29 cellular contexts compared by ENCODE assay signal in the genomic region with DNA sequence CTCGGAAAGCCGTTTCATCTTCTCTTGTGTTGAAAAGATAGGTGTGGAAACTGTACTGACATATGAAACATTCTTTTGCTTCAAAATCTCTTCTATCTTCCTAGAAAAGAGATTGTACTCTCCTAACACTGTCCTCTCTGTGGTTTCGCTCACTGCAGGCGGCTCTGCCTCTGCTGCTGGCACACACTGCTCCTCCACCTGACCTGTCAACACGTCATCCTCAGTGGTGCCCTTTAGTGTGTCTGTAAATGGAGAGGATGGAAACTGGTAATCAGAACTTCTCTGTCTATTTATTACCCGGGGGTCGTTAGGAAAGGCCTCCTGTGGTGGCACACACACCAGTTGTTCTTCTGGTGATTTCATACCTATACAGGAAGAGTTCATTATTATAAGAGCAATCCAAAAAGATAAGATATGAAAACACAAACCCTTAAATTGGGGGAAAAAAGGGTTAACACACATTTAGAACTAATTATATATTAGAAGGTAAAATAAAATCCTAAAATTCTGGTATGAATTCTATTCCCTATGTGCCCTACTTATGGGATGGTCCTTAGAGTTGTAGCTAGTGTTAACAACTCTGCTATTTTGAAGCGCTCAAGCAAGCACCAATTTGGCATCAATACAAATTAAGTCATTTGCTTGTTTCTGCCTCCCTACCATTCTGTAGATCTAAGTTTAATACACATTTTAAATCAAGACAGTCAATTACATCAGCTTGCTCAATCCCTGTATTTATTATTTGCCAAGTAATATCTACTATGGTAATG. TPM values are rescaled to one million over a fixed set of nuclear protein-coding genes. Genes with fewer than 3 reads are reported as not detected.
DNase-seq lines count a peak whose midpoint lies in the region; ATAC-seq, FAIRE-seq and TF ChIP-seq lines count a peak whose summit lies in the region.
"Had no signal": no experiment of that assay in that cellular context is flagged by ENCODE, and none has a peak within 500 bp of the region (broad histone marks: within the 10 kb centered on the region; RNA-seq: fewer than 3 reads in every experiment).

No MANE protein-coding gene starts in this region.

- peaks cover 81% of the 10 kb centered on the region for H3K36me3 Mint-ChIP-seq in CD4-positive, alpha-beta T cell (ENCODE audit: low read depth)

- no TSS peak for BruUV-seq in OCI-LY7 (replicated peaks; lab: Mats Ljungman, UMichigan)

- H3K36me3 ChIP-seq in cardiac muscle cell: peaks cover 27% of the 10 kb centered on the region
- peaks cover 7 to 18% of the 10 kb centered on the region in 2 experiments for H3K36me3 ChIP-seq in trophoblast cell (ENCODE audit: control insufficient read depth in 1 of 2, insufficient read depth in 2 of 2, low read length in 2 of 2)
- H3K36me3 ChIP-seq in OCI-LY7 (ENCODE audit: insufficient read depth, low read length): peaks cover 97% of the 10 kb centered on the region

- H2BK120ac ChIP-seq in trophoblast cell (ENCODE audit: insufficient read depth, low read length, poor library complexity): no peak overlapping the region

- no peak overlapping the region for H4K8ac ChIP-seq in trophoblast cell (ENCODE audit: low read depth, low read length)

- H4K20me1 ChIP-seq in OCI-LY7 (ENCODE audit: insufficient read depth, low read length): no peaks in the 10 kb centered on the region

- in situ Hi-C loops in G401 (cut with HindIII; ENCODE audit: low sequenced_read_pairs): no loop called here

- TF ChIP-seq POLR2A in GM18505 (IDR thresholded peaks at IDR 0.05; ENCODE audit: borderline replicate concordance, extremely low read depth, insufficient read depth, insufficient read length): no peak

- CTCF ChIA-PET in CD4-positive, alpha-beta T cell (lab: Charles Lee): interaction anchor here (1.0 kb wide), 1 partner anchor 10 kb away, joined by 3 read pairs; no protein-coding TSS in a partner anchor
- CTCF ChIA-PET in OCI-LY7 (lab: Charles Lee; ENCODE audit: unreplicated experiment): no interaction called here

- H3K4me2 ChIP-seq in trophoblast cell (ENCODE audit: low read length) (no peak overlapping the region), OCI-LY7 (ENCODE audit: low read length) (no peak overlapping the region)

- no peak for ATAC-seq in CD4-positive, alpha-beta T cell (ENCODE audit: poor library complexity)
- no peak for ATAC-seq in GM18505 (IDR thresholded peaks at IDR 0.05; ENCODE audit: unreplicated experiment)
- ATAC-seq: activated CD4-positive, alpha-beta T cell treated with anti-CD3 and anti-CD28 coated beads for 36 hours; activated T-cell treated with anti-CD3 and anti-CD28 coated beads, Interleukin-2, amount 50 U/mL, for 4 hours; esophagus mucosa; HepG2; left lobe of liver; SK-N-SH treated with all-trans-retinoic acid at 6 μM for 48 hours; upper lobe of right lung had no signal

- no peaks in the 10 kb centered on the region for H3K9me3 Mint-ChIP-seq in CD4-positive, alpha-beta T cell
- H3K9me3 Mint-ChIP-seq: activated T-cell treated with anti-CD3 and anti-CD28 coated beads, Interleukin-2, amount 50 U/mL, for 4 hours; endodermal cell; immature natural killer cell; naive B cell had no signal

- POLR2A ChIA-PET in CD4-positive, alpha-beta T cell (lab: Charles Lee): no interaction called here
- POLR2A ChIA-PET in OCI-LY7 (lab: Charles Lee): interaction anchor here (0.5 to 1.5 kb wide), 2 partner anchors 10 to 37 kb away, joined by 3 to 4 read pairs; no protein-coding TSS in a partner anchor

- no peaks in the 10 kb centered on the region for H3K27me3 Mint-ChIP-seq in CD4-positive, alpha-beta T cell
- H3K27me3 Mint-ChIP-seq: activated CD4-positive, alpha-beta T cell treated with anti-CD3 and anti-CD28 coated beads for 36 hours; naive B cell had no signal

- DNase-seq in CD4-positive, alpha-beta T cell: no peak
- DNase-seq in G401 (ENCODE audit: low spot score) (peak; percentile 24), cardiac muscle cell (ENCODE audit: low read depth in 1 of 2, low spot score in 1 of 2) (peak in 1 of 2 donors; percentile 80), trophoblast cell (peak in 1 of 2 donors; percentile 15), OCI-LY7 (ENCODE audit: low spot score) (no peak), urothelium cell line (ENCODE audit: low spot score) (no peak)
- DNase-seq: activated CD4-positive, alpha-beta T cell treated with anti-CD3 and anti-CD28 coated beads for 36 hours; activated T-cell treated with anti-CD3 and anti-CD28 coated beads, Interleukin-2, amount 50 U/mL, for 4 hours; amygdala; EL; endodermal cell; foreskin melanocyte; GOT3; hippocampal formation; immature natural killer cell; MV-4-11; naive B cell; NCI-H446 treated with DMSO at 0.1 percent for 48 hours; OCI-M1; small intestine; stimulated activated CD4-positive, alpha-beta T cell treated with anti-CD3 and anti-CD28 coated beads, Interleukin-1b, Interleukin-23, amount 100 ng/mL, for 48 hours; upper lobe of right lung had no signal

- peak overlapping the region; percentile 82 for H3K27ac Mint-ChIP-seq in CD4-positive, alpha-beta T cell
- H3K27ac Mint-ChIP-seq: endodermal cell, naive B cell had no signal

- no peak overlapping the region for H4K91ac ChIP-seq in trophoblast cell (ENCODE audit: low read depth, low read length)

- H3K4me1 ChIP-seq in cardiac muscle cell (ENCODE audit: low read depth): peaks cover 19% of the 10 kb centered on the region
- H3K4me1 ChIP-seq in trophoblast cell (ENCODE audit: control insufficient read depth in 1 of 2, insufficient read depth in 2 of 2, low read length in 2 of 2): peaks cover 2% of the 10 kb centered on the region in 2 experiments
- no peaks in the 10 kb centered on the region for H3K4me1 ChIP-seq in OCI-LY7 (ENCODE audit: insufficient read depth, low read length, poor library complexity, severe bottlenecking)
- H3K4me1 ChIP-seq: upper lobe of right lung had no signal

- H3K79me2 ChIP-seq in trophoblast cell (ENCODE audit: control insufficient read depth, insufficient read depth, low read length, poor library complexity): no peaks in the 10 kb centered on the region
- H3K79me2 ChIP-seq in OCI-LY7 (ENCODE audit: insufficient read depth, low read depth, low read length): no peaks in the 10 kb centered on the region

- peaks cover 13% of the 10 kb centered on the region for H3K4me1 Mint-ChIP-seq in CD4-positive, alpha-beta T cell (ENCODE audit: low read depth)

- H3K79me1 ChIP-seq in trophoblast cell (ENCODE audit: low read length): no peaks in the 10 kb centered on the region

- no peak overlapping the region for H3K27ac ChIP-seq in CD4-positive, alpha-beta T cell (ENCODE audit: low read depth, low read length)
- H3K27ac ChIP-seq in cardiac muscle cell (peak overlapping the region; percentile 61), trophoblast cell (ENCODE audit: low read depth, low read length) (peak overlapping the region; percentile 1), OCI-LY7 (ENCODE audit: low read depth, low read length, poor library complexity, severe bottlenecking) (no peak overlapping the region)
- H3K27ac ChIP-seq: C4-2B, upper lobe of right lung had no signal

- H2BK12ac ChIP-seq in trophoblast cell (ENCODE audit: low read length): no peak overlapping the region

- no peak for TF ChIP-seq CTCF in CD4-positive, alpha-beta T cell (IDR thresholded peaks at IDR 0.05)
- TF ChIP-seq CTCF in cardiac muscle cell (IDR thresholded peaks at IDR 0.05; ENCODE audit: low read depth, low read length) (no peak), OCI-LY7 (conservative IDR thresholded peaks at IDR 0.05; ENCODE audit: low read length) (no peak)

- H3K9me3 ChIP-seq in CD4-positive, alpha-beta T cell (ENCODE audit: control insufficient read depth, low read length): no peaks in the 10 kb centered on the region
- H3K9me3 ChIP-seq in cardiac muscle cell (ENCODE audit: low read depth) (no peaks in the 10 kb centered on the region), trophoblast cell (ENCODE audit: insufficient read depth, low read depth, low read length) (no peaks in the 10 kb centered on the region), OCI-LY7 (ENCODE audit: low read length) (no peaks in the 10 kb centered on the region)
- H3K9me3 ChIP-seq: upper lobe of right lung had no signal

- H3K27me3 ChIP-seq in CD4-positive, alpha-beta T cell (ENCODE audit: control insufficient read depth, insufficient read depth, low read length): no peaks in the 10 kb centered on the region
- no peaks in the 10 kb centered on the region for H3K27me3 ChIP-seq in cardiac muscle cell
- no peaks in the 10 kb centered on the region for H3K27me3 ChIP-seq in trophoblast cell (ENCODE audit: insufficient read depth, low read length)
- H3K27me3 ChIP-seq: upper lobe of right lung had no signal

- H3K14ac ChIP-seq in trophoblast cell (ENCODE audit: low read length): no peak overlapping the region

- no peak overlapping the region for H3K4me3 Mint-ChIP-seq in CD4-positive, alpha-beta T cell
- H3K4me3 Mint-ChIP-seq: activated CD4-positive, alpha-beta T cell treated with anti-CD3 and anti-CD28 coated beads for 36 hours; activated T-cell treated with anti-CD3 and anti-CD28 coated beads, Interleukin-2, amount 50 U/mL, for 4 hours; endodermal cell; immature natural killer cell; naive B cell had no signal

- H4K12ac ChIP-seq in trophoblast cell (ENCODE audit: low read depth, low read length): no peak overlapping the region

- no peak overlapping the region for H3K23ac ChIP-seq in trophoblast cell (ENCODE audit: low read length)

- no CpG with 5 or more reads among the region's 8 CpGs for WGBS in trophoblast cell (ENCODE audit: extremely low coverage, insufficient coverage, insufficient read length)

- H3K4me3 ChIP-seq in cardiac muscle cell (no peak overlapping the region), trophoblast cell (ENCODE audit: low read depth, low read length) (no peak overlapping the region), OCI-LY7 (ENCODE audit: low read depth, low read length, poor library complexity, severe bottlenecking) (no peak overlapping the region)
- H3K4me3 ChIP-seq: upper lobe of right lung had no signal

- no peak overlapping the region for H3K9ac ChIP-seq in trophoblast cell (ENCODE audit: low read length)

- no peak for FAIRE-seq in urothelium cell line (lab: Jason Lieb, UNC)
- FAIRE-seq: bronchial epithelial cell, HepG2, small intestine had no signal

- no peak overlapping the region for H2AK5ac ChIP-seq in trophoblast cell (ENCODE audit: low read length)

- H2BK5ac ChIP-seq in trophoblast cell (ENCODE audit: low read depth, low read length, poor library complexity): no peak overlapping the region

- H2AFZ ChIP-seq in trophoblast cell (ENCODE audit: insufficient read depth, low read length, poor library complexity) (no peak overlapping the region), OCI-LY7 (ENCODE audit: low read length) (no peak overlapping the region)

- H3K9me2 ChIP-seq in OCI-LY7 (ENCODE audit: insufficient read depth, low read length): no peaks in the 10 kb centered on the region

- H3K18ac ChIP-seq in trophoblast cell (ENCODE audit: low read length): no peak overlapping the region

- intact Hi-C loops in CD4-positive, alpha-beta T cell (cut with DNase I, micrococcal nuclease): no loop called here
- intact Hi-C loops in OCI-LY7 (cut with micrococcal nuclease; ENCODE audit: unreplicated experiment): no loop called here

- no peak overlapping the region for H3K4ac ChIP-seq in trophoblast cell (ENCODE audit: low read depth, low read length)

RNA-seq across cellular contexts. Expression of a gene that starts 49.3 kb away (rescaled TPM):
- 10 to 100 TPM; 37.6 to 40.7 TPM for total RNA-seq in CD4-positive, alpha-beta T cell
- 37.0 and 83.3 TPM in 2 replicates for total RNA-seq in G401 (2014; rRNA removed; shearing (Covaris generic))
- total RNA-seq in cardiac muscle cell (34.5 and 63.6 TPM in 2 replicates), OCI-LY7 (2022) (121 and 144 TPM in 2 replicates)
- polyA plus RNA-seq in cardiac muscle cell: 16.4 and 20.1 TPM in 2 replicates
- 23.0 and 25.1 TPM in 2 replicates for polyA plus RNA-seq in trophoblast cell (2013)
- total RNA-seq in OCI-LY7 (2014; rRNA removed; shearing (Covaris generic)): 94.7 and 96.5 TPM in 2 replicates

Comparison
In these comparisons a context has a peak if more than half of its experiments do, and no peak if none do; other contexts are left out.
1. H3K27ac ChIP-seq: peak in cardiac muscle cell (single experiment) and trophoblast cell (single experiment); none in CD4-positive, alpha-beta T cell (single experiment) and OCI-LY7 (single experiment).